In the genomic region with DNA sequence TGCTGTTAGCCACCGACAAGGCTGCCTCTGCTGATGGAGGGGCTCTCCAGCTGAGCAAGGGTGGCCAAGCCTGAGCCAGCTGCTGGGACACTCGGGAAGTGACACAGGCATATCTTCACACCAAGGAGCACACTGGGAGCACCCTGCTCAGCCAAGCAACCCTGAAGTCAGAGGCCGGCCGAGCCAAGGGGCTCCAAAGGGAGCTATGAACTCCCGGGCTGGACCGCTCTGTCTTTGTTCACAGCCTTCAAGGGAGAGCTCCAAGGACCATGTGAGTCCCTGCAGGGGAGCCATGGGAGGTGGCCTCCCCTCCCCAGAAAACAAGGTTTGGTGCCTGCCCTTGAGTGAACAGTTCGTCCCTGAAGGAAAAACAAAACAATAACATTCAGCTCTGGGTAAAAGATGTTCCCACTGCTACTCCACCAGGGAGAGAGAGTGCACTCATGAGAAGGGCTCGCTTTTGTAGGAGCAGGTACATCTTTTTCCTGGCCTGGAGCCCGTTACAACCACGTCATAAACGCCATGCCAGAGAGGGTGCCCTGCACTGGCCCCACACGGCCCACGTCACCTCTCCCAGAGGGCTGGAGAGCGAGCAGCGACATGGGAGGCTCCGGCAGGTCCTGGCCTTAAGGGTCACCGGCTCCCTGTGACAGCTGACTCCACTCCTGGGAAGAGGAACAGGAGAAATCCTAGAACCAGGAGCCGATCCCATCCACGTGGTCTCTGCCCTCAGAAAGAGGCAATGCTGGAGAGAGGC, we compare ENCODE assay signal across 14 cellular contexts. TPM values are rescaled to one million over a fixed set of nuclear protein-coding genes. Genes with fewer than 3 reads are reported as not detected.
A peak's percentile ranks its signal among the peaks of the same experiment; 100 is the strongest.
DNase-seq lines count a peak whose midpoint lies in the region; ATAC-seq and TF ChIP-seq lines count a peak whose summit lies in the region.
"Had no signal": no experiment of that assay in that cellular context is flagged by ENCODE, and none has a peak within 500 bp of the region (broad histone marks: within the 10 kb centered on the region; RNA-seq: fewer than 3 reads in every experiment).

No MANE protein-coding gene starts in this region.

- H2BK5ac ChIP-seq in mesenchymal stem cell (ENCODE audit: low read depth, low read length, poor library complexity, severe bottlenecking) = no peak overlapping the region

- H3K27me3 Mint-ChIP-seq in mesothelial cell of epicardium (ENCODE audit: low read depth) = no peaks in the 10 kb centered on the region

- no peak overlapping the region for H2AFZ ChIP-seq in mesenchymal stem cell (ENCODE audit: low read depth, low read length)

- no peak overlapping the region for H4K8ac ChIP-seq in mesenchymal stem cell (ENCODE audit: low read length)

- no peak overlapping the region for H2AK5ac ChIP-seq in mesenchymal stem cell (ENCODE audit: low read length, severe bottlenecking)

- CTCF ChIA-PET in GM10248 (lab: Yijun Ruan, JAX) = interaction anchor here (0.6 to 4.1 kb wide), 4 partner anchors 8 to 372 kb away, joined by 3 to 18 read pairs (median 8); no protein-coding TSS in a partner anchor

- H3K27ac Mint-ChIP-seq in mesothelial cell of epicardium = no peak overlapping the region

- no peak overlapping the region for H3K4me2 ChIP-seq in mesenchymal stem cell (ENCODE audit: low read length, poor library complexity, severe bottlenecking)

- no peaks in the 10 kb centered on the region for H3K9me3 Mint-ChIP-seq in mesothelial cell of epicardium

- H3K79me1 ChIP-seq in mesenchymal stem cell (replicated peaks; ENCODE audit: low read length, poor library complexity, severe bottlenecking) = no peaks in the 10 kb centered on the region

- no peak overlapping the region for H2BK120ac ChIP-seq in mesenchymal stem cell (ENCODE audit: low read depth, low read length)

- no peak overlapping the region for H2BK12ac ChIP-seq in mesenchymal stem cell (ENCODE audit: low read length in 2 of 2)

- no peaks in the 10 kb centered on the region for H3K27me3 ChIP-seq in right cardiac atrium (ENCODE audit: control insufficient read depth, insufficient read depth)
- no peaks in the 10 kb centered on the region for H3K27me3 ChIP-seq in ovary
- peaks cover 0 to 41% of the 10 kb centered on the region in 2 experiments for H3K27me3 ChIP-seq in mesenchymal stem cell (ENCODE audit: control insufficient read depth in 1 of 2, insufficient read depth in 1 of 2, low read length in 2 of 2)

- H4K91ac ChIP-seq in mesenchymal stem cell (ENCODE audit: low read length) = no peak overlapping the region

- DNase-seq in right cardiac atrium = no peak
- no peak for DNase-seq in Right ventricle myocardium superior
- DNase-seq in ovary = peak; percentile 59 to 87 (median 68)
- no peak for DNase-seq in GM10248 (ENCODE audit: extremely low spot score)
- DNase-seq in mesothelial cell of epicardium (ENCODE audit: low spot score in 2 of 2, unreplicated experiment in 2 of 2) = no peak
- DNase-seq in mesenchymal stem cell = no peak
- DNase-seq: Caco-2, NCI-H1105 treated with DMSO at 0.1 percent for 48 hours, NCI-H187, NCI-H446 treated with DMSO at 0.1 percent for 48 hours, NCI-H748 treated with DMSO at 0.1 percent for 48 hours had no signal

- 73% methylated on average over 19 of the region's 19 CpGs for WGBS in right cardiac atrium
- WGBS in ovary, 3 donors = 13 to 45% (median 26%) methylated on average over 19 of the region's 19 CpGs
- 81% methylated on average over 19 of the region's 19 CpGs for WGBS in mesenchymal stem cell

- H3K4me1 ChIP-seq in right cardiac atrium (ENCODE audit: control insufficient read depth, insufficient read depth, low read length) (no peaks in the 10 kb centered on the region), ovary (ENCODE audit: insufficient read depth) (peaks cover 18% of the 10 kb centered on the region), mesenchymal stem cell (ENCODE audit: control insufficient read depth, insufficient read depth, low read depth, low read length) (no peaks in the 10 kb centered on the region)
- H3K4me1 ChIP-seq: Caco-2 had no signal

- TF ChIP-seq CTCF in ovary (IDR thresholded peaks at IDR 0.05) (no peak), GM10248 (IDR thresholded peaks at IDR 0.05; ENCODE audit: control extremely low read depth, extremely low read depth, low read depth, missing control alignments) (no peak), mesothelial cell of epicardium (IDR thresholded peaks at IDR 0.05; ENCODE audit: unreplicated experiment) (no peak)

- intact Hi-C loops in right cardiac atrium (cut with DNase I) = no loop called here
- intact Hi-C loops in Right ventricle myocardium superior (cut with DNase I) = loop anchor here (5.0 kb wide), 1 partner anchor 196 kb away; no protein-coding TSS in a partner anchor
- intact Hi-C loops in ovary (cut with DNase I) = loop anchor here in 1 of 4 donors (5.0 kb wide), 1 partner anchor 191 kb away; a partner anchor contains a TSS

- H3K23ac ChIP-seq in mesenchymal stem cell (ENCODE audit: low read length in 2 of 2) = no peak overlapping the region

- no peak overlapping the region for H2BK15ac ChIP-seq in mesenchymal stem cell (ENCODE audit: low read depth, poor library complexity, severe bottlenecking)

- no peak for TF ChIP-seq POLR2A in ovary (IDR thresholded peaks at IDR 0.05)

- no peak overlapping the region for H3K4me3 ChIP-seq in right cardiac atrium (ENCODE audit: low read length)
- no peak overlapping the region for H3K4me3 ChIP-seq in ovary
- H3K4me3 ChIP-seq in mesenchymal stem cell (ENCODE audit: insufficient read depth in 1 of 2, low read depth in 1 of 2, low read length in 2 of 2) = no peak overlapping the region
- H3K4me3 ChIP-seq: GM12878 had no signal

- TF ChIP-seq EP300 in ovary (IDR thresholded peaks at IDR 0.05) = no peak

- ATAC-seq in right cardiac atrium = peak; percentile 7 to 29
- ATAC-seq in Right ventricle myocardium superior (ENCODE audit: poor library complexity) = no peak
- ATAC-seq in esophagus mucosa = peak; percentile 12
- ATAC-seq: GM12878, HCT116 had no signal

- peaks cover 7% of the 10 kb centered on the region for H3K4me1 Mint-ChIP-seq in mesothelial cell of epicardium

- H3K4me3 Mint-ChIP-seq in mesothelial cell of epicardium = no peak overlapping the region

- no peak overlapping the region for H3K14ac ChIP-seq in mesenchymal stem cell (ENCODE audit: low read length in 2 of 2)

- H3K36me3 Mint-ChIP-seq in mesothelial cell of epicardium = no peaks in the 10 kb centered on the region

- H3K27ac ChIP-seq in right cardiac atrium (ENCODE audit: low read length) (no peak overlapping the region), ovary (peak overlapping the region; percentile 28 to 49), mesenchymal stem cell (ENCODE audit: low read length, poor library complexity, severe bottlenecking) (no peak overlapping the region)

- POLR2A ChIA-PET in GM10248 (lab: Yijun Ruan, JAX) = no interaction called here

- H3K9ac ChIP-seq in mesenchymal stem cell (ENCODE audit: low read length) = no peak overlapping the region

- H3K36me3 ChIP-seq in ovary (no peaks in the 10 kb centered on the region), mesenchymal stem cell (ENCODE audit: control insufficient read depth in 1 of 2, insufficient read depth in 2 of 2, low read depth in 1 of 2, low read length in 2 of 2) (no peaks in the 10 kb centered on the region)

- no peak overlapping the region for H3K18ac ChIP-seq in mesenchymal stem cell (ENCODE audit: low read depth in 1 of 2, low read length in 2 of 2)

- no peaks in the 10 kb centered on the region for H3K9me3 ChIP-seq in right cardiac atrium (ENCODE audit: control insufficient read depth, low read length)
- no peaks in the 10 kb centered on the region for H3K9me3 ChIP-seq in ovary
- no peaks in the 10 kb centered on the region for H3K9me3 ChIP-seq in mesenchymal stem cell (ENCODE audit: control insufficient read depth, low read length)
- H3K9me3 ChIP-seq: Caco-2 had no signal

- no peak overlapping the region for H3K4ac ChIP-seq in mesenchymal stem cell (ENCODE audit: low read depth in 1 of 2, low read length in 2 of 2)

RNA-seq across cellular contexts. Expression of a gene that starts 56.3 kb away (rescaled TPM):
- total RNA-seq in right cardiac atrium (10 to 100 TPM in 1 of 4 donors, 1 to 10 TPM in 3; 7.0 to 11.4 (median 8.0) TPM), Right ventricle myocardium superior (6.3 TPM), esophagus mucosa (3.6 TPM), ovary (1 to 10 TPM; 1.3 to 5.9 (median 4.2) TPM), mesothelial cell of epicardium (4.7 to 5.2 TPM (median 5.1 TPM) in 3 replicates)
- polyA plus RNA-seq in right cardiac atrium (12.9 TPM), ovary (1 to 10 TPM; 2.2 to 3.9 TPM)
- 4.7 TPM for polyA plus RNA-seq in mesenchymal stem cell (2013, experiment 1 of 2)
- polyA plus RNA-seq in mesenchymal stem cell (2013, experiment 2 of 2) = 4.9 TPM

Comparison
In these comparisons a context has a peak if more than half of its experiments do, and no peak if none do; other contexts are left out.
1. DNase-seq: peak in ovary (5 of 5); none in right cardiac atrium (0 of 3), Right ventricle myocardium superior (single experiment), GM10248 (single experiment), mesothelial cell of epicardium (0 of 2) and mesenchymal stem cell (single experiment).
2. H3K27ac ChIP-seq: peak in ovary (2 of 2); none in right cardiac atrium (single experiment) and mesenchymal stem cell (single experiment).